In genomic region chr5:118791986-118792734, GRCh38 we compare ENCODE assay signal across 8 cellular contexts.
A peak's percentile ranks its signal among the peaks of the same experiment; 100 is the strongest.
DNase-seq lines count a peak whose midpoint lies in the region; ATAC-seq, FAIRE-seq and TF ChIP-seq lines count a peak whose summit lies in the region.

No MANE protein-coding gene starts in this region.

- H3K9me3 ChIP-seq in parathyroid adenoma (ENCODE audit: control insufficient read depth, low read length) = no peaks in the 10 kb centered on the region

- H3K9me3 Mint-ChIP-seq in activated T-helper 17 cell treated with anti-CD3 and anti-CD28 coated beads, Interleukin-2, amount 50 U/mL, for 72 hours = no peaks in the 10 kb centered on the region
- H3K9me3 Mint-ChIP-seq in glutamatergic neuron (ENCODE audit: unreplicated experiment) = no peaks in the 10 kb centered on the region
- H3K9me3 Mint-ChIP-seq in T-helper 2 cell treated with Interferon-gamma antibody and Interleukin-4, amounts not matched to agents 5 μg/mL and 100 μg/mL, for 36 hours = no peaks in the 10 kb centered on the region

- H3K27ac Mint-ChIP-seq in activated T-helper 17 cell treated with anti-CD3 and anti-CD28 coated beads, Interleukin-2, amount 50 U/mL, for 72 hours = no peak overlapping the region
- H3K27ac Mint-ChIP-seq in glutamatergic neuron (ENCODE audit: unreplicated experiment) = no peak overlapping the region
- no peak overlapping the region for H3K27ac Mint-ChIP-seq in T-helper 2 cell treated with Interferon-gamma antibody and Interleukin-4, amounts not matched to agents 5 μg/mL and 100 μg/mL, for 36 hours

- ATAC-seq in HG03135 (IDR thresholded peaks at IDR 0.05; ENCODE audit: unreplicated experiment) = peak; percentile 99
- peak; percentile 64 for ATAC-seq in activated T-helper 17 cell treated with anti-CD3 and anti-CD28 coated beads, Interleukin-2, amount 50 U/mL, for 72 hours (replicated peaks)

- peak; percentile 9 for DNase-seq in DMS79 (lab: John Stamatoyannopoulos, UW)
- peak; percentile 28 for DNase-seq in GM19239 (ENCODE audit: insufficient read length, low spot score)
- DNase-seq in NCI-H2196 treated with DMSO at 0.1 percent for 48 hours (lab: John Stamatoyannopoulos, UW; ENCODE audit: unreplicated experiment) = peak; percentile 50
- no peak for DNase-seq in glutamatergic neuron
- DNase-seq in T-helper 2 cell treated with Interferon-gamma antibody and Interleukin-4, amounts not matched to agents 5 μg/mL and 100 μg/mL, for 36 hours (ENCODE audit: low spot score) = no peak

- no peaks in the 10 kb centered on the region for H3K4me1 Mint-ChIP-seq in activated T-helper 17 cell treated with anti-CD3 and anti-CD28 coated beads, Interleukin-2, amount 50 U/mL, for 72 hours
- peaks cover 2% of the 10 kb centered on the region for H3K4me1 Mint-ChIP-seq in glutamatergic neuron (ENCODE audit: low read depth, unreplicated experiment)
- H3K4me1 Mint-ChIP-seq in T-helper 2 cell treated with Interferon-gamma antibody and Interleukin-4, amounts not matched to agents 5 μg/mL and 100 μg/mL, for 36 hours (ENCODE audit: low read depth) = no peaks in the 10 kb centered on the region

- H3K4me1 ChIP-seq in parathyroid adenoma = peaks cover 20% of the 10 kb centered on the region

- peak; percentile 93 for FAIRE-seq in GM19239 (lab: Jason Lieb, UNC)

- no peaks in the 10 kb centered on the region for H3K27me3 ChIP-seq in parathyroid adenoma (ENCODE audit: control insufficient read depth, insufficient read depth, low read length)

- peaks cover 4% of the 10 kb centered on the region for H3K27me3 Mint-ChIP-seq in activated T-helper 17 cell treated with anti-CD3 and anti-CD28 coated beads, Interleukin-2, amount 50 U/mL, for 72 hours
- H3K27me3 Mint-ChIP-seq in glutamatergic neuron (ENCODE audit: unreplicated experiment) = no peaks in the 10 kb centered on the region
- H3K27me3 Mint-ChIP-seq in T-helper 2 cell treated with Interferon-gamma antibody and Interleukin-4, amounts not matched to agents 5 μg/mL and 100 μg/mL, for 36 hours (ENCODE audit: low read depth) = no peaks in the 10 kb centered on the region

- H3K36me3 Mint-ChIP-seq in activated T-helper 17 cell treated with anti-CD3 and anti-CD28 coated beads, Interleukin-2, amount 50 U/mL, for 72 hours (ENCODE audit: low read depth) = no peaks in the 10 kb centered on the region
- no peaks in the 10 kb centered on the region for H3K36me3 Mint-ChIP-seq in glutamatergic neuron (ENCODE audit: unreplicated experiment)
- H3K36me3 Mint-ChIP-seq in T-helper 2 cell treated with Interferon-gamma antibody and Interleukin-4, amounts not matched to agents 5 μg/mL and 100 μg/mL, for 36 hours (ENCODE audit: low read depth) = no peaks in the 10 kb centered on the region

- no peak overlapping the region for H3K27ac ChIP-seq in parathyroid adenoma

- peak overlapping the region; percentile 63 for H3K4me2 ChIP-seq in parathyroid adenoma (ENCODE audit: low read length)

- no peaks in the 10 kb centered on the region for H3K79me2 ChIP-seq in parathyroid adenoma

- H2AFZ ChIP-seq in parathyroid adenoma = peak overlapping the region; percentile 63

- H3K36me3 ChIP-seq in parathyroid adenoma (ENCODE audit: control insufficient read depth, insufficient read depth, low read length) = no peaks in the 10 kb centered on the region

- no peak overlapping the region for H3K4me3 ChIP-seq in parathyroid adenoma (ENCODE audit: low read depth, low read length)

- TF ChIP-seq CTCF in glutamatergic neuron (IDR thresholded peaks at IDR 0.05; ENCODE audit: partially characterized antibody, unreplicated experiment) (peak; percentile 75), parathyroid adenoma (IDR thresholded peaks at IDR 0.05) (peak; percentile 86)

- no peak overlapping the region for H3K9ac ChIP-seq in parathyroid adenoma

- H3K4me3 Mint-ChIP-seq in activated T-helper 17 cell treated with anti-CD3 and anti-CD28 coated beads, Interleukin-2, amount 50 U/mL, for 72 hours = no peak overlapping the region
- H3K4me3 Mint-ChIP-seq in glutamatergic neuron (ENCODE audit: unreplicated experiment) = no peak overlapping the region
- H3K4me3 Mint-ChIP-seq in T-helper 2 cell treated with Interferon-gamma antibody and Interleukin-4, amounts not matched to agents 5 μg/mL and 100 μg/mL, for 36 hours = no peak overlapping the region

Comparison
In these comparisons a context has a peak if more than half of its experiments do, and no peak if none do; other contexts are left out.
1. DNase-seq: peak in DMS79 (single experiment), GM19239 (single experiment) and NCI-H2196 treated with DMSO at 0.1 percent for 48 hours (single experiment); none in glutamatergic neuron (single experiment) and T-helper 2 cell treated with Interferon-gamma antibody and Interleukin-4, amounts not matched to agents 5 μg/mL and 100 μg/mL, for 36 hours (single experiment).